In genomic region chr15:82849556-82850241, GRCh38 we compare ENCODE assay signal across 8 cellular contexts. TPM values are rescaled to one million over a fixed set of nuclear protein-coding genes. Genes with fewer than 3 reads are reported as not detected.
DNase-seq lines count a peak whose midpoint lies in the region; ATAC-seq, FAIRE-seq and TF ChIP-seq lines count a peak whose summit lies in the region.

No MANE protein-coding gene starts in this region.

- H3K36me3 ChIP-seq in GM12878 (ENCODE audit: control insufficient read depth in 2 of 2, insufficient read depth in 2 of 2, low read length in 1 of 2) (no peaks in the 10 kb centered on the region), iPS DF 6.9 (ENCODE audit: control insufficient read depth, insufficient read depth, low read length) (no peaks in the 10 kb centered on the region), sigmoid colon (no peaks in the 10 kb centered on the region)

- intact Hi-C loops in GM12878 (cut with micrococcal nuclease; ENCODE audit: unreplicated experiment) = loop anchor here (2.0 to 10.0 kb wide), 2 partner anchors 95 to 151 kb away; no protein-coding TSS in a partner anchor
- intact Hi-C loops in sigmoid colon (cut with DNase I) = loop anchor here (5.0 kb wide), 3 partner anchors 138 to 358 kb away; partner anchors contain the start of genes HDGFL3 and RAMAC

- FAIRE-seq in GM12878 (lab: Jason Lieb, UNC) = peak; percentile 91

- no peak overlapping the region for H3K9ac ChIP-seq in GM12878 (ENCODE audit: control insufficient read depth, insufficient read depth, low read length)

- H3K4me2 ChIP-seq in GM12878 (ENCODE audit: control insufficient read depth, insufficient read depth) = no peak overlapping the region

- CTCF ChIA-PET in GM12878 (lab: Yijun Ruan, JAX) = interaction anchor here (0.5 to 4.8 kb wide), 20 partner anchors 9 to 525 kb away, joined by 3 to 43 read pairs (median 4); partner anchors contain the start of genes C15orf40 and RAMAC

- TF ChIP-seq EP300 in GM12878 (IDR thresholded peaks at IDR 0.05; ENCODE audit: borderline replicate concordance in 1 of 2, control insufficient read depth in 1 of 2, low read depth in 2 of 2, low read length in 2 of 2) = no peak
- TF ChIP-seq EP300 in sigmoid colon (IDR thresholded peaks at IDR 0.05) = no peak

- H3K27ac ChIP-seq in GM12878 (ENCODE audit: control insufficient read depth, insufficient read depth) (no peak overlapping the region), iPS DF 6.9 (ENCODE audit: low read length) (no peak overlapping the region), sigmoid colon (peak overlapping the region in 3 of 4 donors; percentile 23 to 62 (median 47))

- H4K20me1 ChIP-seq in GM12878 (ENCODE audit: control insufficient read depth, insufficient read depth) = no peaks in the 10 kb centered on the region

- SMC1A ChIA-PET in GM12878 (lab: Charles Lee; ENCODE audit: uncharacterized antibody, unreplicated experiment) = interaction anchor here (1.0 to 2.3 kb wide), 7 partner anchors 39 to 162 kb away, joined by 3 to 16 read pairs (median 4); partner anchors contain the start of genes C15orf40, FSD2 and RAMAC

- H2AFZ ChIP-seq in GM12878 (ENCODE audit: control insufficient read depth, low read depth, low read length) = 0 out of 2 replicates have a peak overlapping the region, but pooled peaks have one; percentile 26

- POLR2A ChIA-PET in GM12878 (lab: Charles Lee) = interaction anchor here (0.7 kb wide), 1 partner anchor 136 kb away, joined by 3 read pairs; the partner anchor contains the start of gene RAMAC

- 53% methylated on average over 20 of the region's 20 CpGs for WGBS in GM12878 (ENCODE audit: insufficient coverage, insufficient replicate concordance, low lambda C conversion rate, missing lambda C conversion rate)
- WGBS in iPS DF 6.9 (ENCODE audit: insufficient coverage, insufficient read length) = no CpG with 5 or more reads among the region's 20 CpGs
- WGBS in sigmoid colon, 2 donors = 12 to 18% methylated on average over 20 of the region's 20 CpGs

- peak; percentile 78 for TF ChIP-seq RAD21 in GM12878 (IDR thresholded peaks at IDR 0.05; ENCODE audit: insufficient read depth, low read depth, low read length)

- in situ Hi-C loops in KBM-7 (cut with MboI; ENCODE audit: low pct_unique_long_range_greater_than_20kb, low sequenced_read_pairs) (loop anchor here (10.0 kb wide), 1 partner anchor 155 kb away; no protein-coding TSS in a partner anchor), GM12878 (cut with MboI) (no loop called here)

- H3K4me1 ChIP-seq in GM12878 (ENCODE audit: control insufficient read depth, insufficient read depth, low read length) (no peaks in the 10 kb centered on the region), iPS DF 6.9 (ENCODE audit: control insufficient read depth, insufficient read depth, low read length) (peaks cover 1% of the 10 kb centered on the region; the same call in 1 of the 2 replicates), sigmoid colon (peaks cover 0 to 15% (median 7%) of the 10 kb centered on the region in 4 donors)

- TF ChIP-seq POLR2A in GM12878 (IDR thresholded peaks at IDR 0.05; ENCODE audit: low read depth, low read length) = no peak
- TF ChIP-seq POLR2A in sigmoid colon (IDR thresholded peaks at IDR 0.05) = no peak

- no TSS peak for BruUV-seq in GM12878 (replicated peaks; lab: Mats Ljungman, UMichigan)

- peak; percentile 4 to 12 for DNase-seq in activated CD8-positive, alpha-beta memory T cell treated with anti-CD3 and anti-CD28 coated beads for 1 hour (ENCODE audit: extremely low read depth in 1 of 2, low read depth in 1 of 2)
- no peak for DNase-seq in activated CD8-positive, alpha-beta memory T cell treated with anti-CD3 and anti-CD28 coated beads for 24 hours
- DNase-seq in KBM-7 = peak; percentile 99
- peak; percentile 63 to 89 for DNase-seq in SHP77 (lab: John Stamatoyannopoulos, UW)
- DNase-seq in GM12878 (ENCODE audit: low read depth, low spot score) = no peak
- peak; percentile 88 for DNase-seq in iPS DF 6.9 (ENCODE audit: low read depth, low spot score)
- DNase-seq in sigmoid colon = peak; percentile 89
- no peak for DNase-seq in NCI-H345 treated with DMSO at 0.1 percent for 48 hours (lab: John Stamatoyannopoulos, UW; ENCODE audit: unreplicated experiment)

- TF ChIP-seq CTCF in GM12878 (IDR thresholded peaks at IDR 0.05 in 2 of 3, conservative IDR thresholded peaks at IDR 0.05 in 1 of 3; ENCODE audit: control insufficient read depth in 2 of 3, extremely low read depth in 1 of 3, insufficient read depth in 1 of 3, low read depth in 3 of 3, low read length in 3 of 3) (peak; percentile 64; a peak in 5 of 6 replicates), sigmoid colon (IDR thresholded peaks at IDR 0.05) (peak; percentile 62 to 67 (median 64))

- H3K27me3 ChIP-seq in GM12878 (replicated peaks in 1 of 2; ENCODE audit: control insufficient read depth in 2 of 2, insufficient read depth in 2 of 2, low read length in 1 of 2) = peaks cover 0 to 5% of the 10 kb centered on the region in 2 experiments; a peak in 1 of 4 replicates
- H3K27me3 ChIP-seq in iPS DF 6.9 (ENCODE audit: control insufficient read depth, insufficient read depth, low read length) = no peaks in the 10 kb centered on the region
- no peaks in the 10 kb centered on the region for H3K27me3 ChIP-seq in sigmoid colon

- RAD21 ChIA-PET in GM12878 (lab: Charles Lee; ENCODE audit: unreplicated experiment) = interaction anchor here (0.7 to 1.8 kb wide), 4 partner anchors 17 to 152 kb away, joined by 3 to 9 read pairs (median 4); no protein-coding TSS in a partner anchor

- H3K9me3 ChIP-seq in GM12878 (replicated peaks; ENCODE audit: control insufficient read depth, insufficient read depth, low read length) = no peaks in the 10 kb centered on the region
- H3K9me3 ChIP-seq in iPS DF 6.9 (ENCODE audit: control insufficient read depth, insufficient read depth, low read length) = no peaks in the 10 kb centered on the region
- no peaks in the 10 kb centered on the region for H3K9me3 ChIP-seq in sigmoid colon

- peak; percentile 82 for ATAC-seq in GM12878

- H3K79me2 ChIP-seq in GM12878 (ENCODE audit: control insufficient read depth, insufficient read depth, low read length) = no peaks in the 10 kb centered on the region

- no peak overlapping the region for H3K4me3 ChIP-seq in GM12878
- H3K4me3 ChIP-seq in iPS DF 6.9 (ENCODE audit: low read length) = no peak overlapping the region
- H3K4me3 ChIP-seq in sigmoid colon = peak overlapping the region in 2 of 4 donors; percentile 28 to 35

TF ChIP-seq in GM12878, 131 proteins besides CTCF, POLR2A, EP300 and RAD21 (continues in another document):
- TF ChIP-seq CHD2 (IDR thresholded peaks at IDR 0.05; ENCODE audit: borderline replicate concordance, low read depth, low read length) = 0 out of 2 replicates have a peak, but pooled peaks have one; percentile 15
- TF ChIP-seq MEF2B (IDR thresholded peaks at IDR 0.05; ENCODE audit: partially characterized antibody, poor library complexity, severe bottlenecking) = no peak
- TF ChIP-seq PKNOX1 (IDR thresholded peaks at IDR 0.05) = peak; percentile 79
- TF ChIP-seq EGR1 (IDR thresholded peaks at IDR 0.05; ENCODE audit: borderline replicate concordance in 1 of 2, low read depth in 2 of 2, low read length in 2 of 2) = no peak

RNA-seq across cellular contexts. Expression of gene WHAMM, which starts 40.3 kb away (rescaled TPM):
- 14.5 and 15.4 TPM in 2 replicates for total RNA-seq in GM12878 (2013; cell fraction: nucleolus; rRNA removed)
- total RNA-seq in GM12878 (2014; rRNA removed) (2.3 and 3.1 TPM in 2 replicates), GM12878 (2014; rRNA removed; fragmentation: Illumina TruSeq; extraction: Trizol) (2.2 and 2.3 TPM in 2 replicates), GM12878 (2021) (2.9 and 4.2 TPM in 2 replicates), sigmoid colon (10 to 100 TPM in 1 of 4 donors, 1 to 10 TPM in 3; 7.6 to 10.5 (median 9.0) TPM)
- 3.1 TPM for polyA plus RNA-seq in GM12878 (2011; ENCODE audit: low read depth)
- polyA plus RNA-seq in GM12878 (2011; rRNA removed) (6.5 and 6.7 TPM in 2 replicates), GM12878 (2014; fragmentation: Illumina TruSeq; extraction: Trizol) (3.0 and 8.2 TPM in 2 replicates), GM12878 (2014; fragmentation: Nextera tagmentation; extraction: Ambion mirVana) (1 to 10 TPM; 1.7 to 1.8 TPM), GM12878 (2014; rRNA removed) (3.0 and 3.3 TPM in 2 replicates), GM12878 (2016; fragmentation: Nextera tagmentation; extraction: Ambion mirVana) (1 to 10 TPM in 1 of 2 experiments, under 1 TPM in 1; 0.87 to 2.7 TPM), sigmoid colon (1 to 10 TPM; 4.4 to 6.3 (median 4.8) TPM)
- 5.1 and 5.2 TPM in 2 replicates for polyA plus RNA-seq in GM12878 (2011; cell fraction: cytosol; rRNA removed)
- polyA plus RNA-seq in GM12878 (2011; cell fraction: nucleus; rRNA removed) = 8.8 and 11.4 TPM in 2 replicates
- 4.2 and 5.0 TPM in 2 replicates for polyA plus RNA-seq in GM12878 (2012)
- polyA minus RNA-seq in GM12878 (2011; rRNA and poly(A)+ RNA removed) = 2.2 and 2.4 TPM in 2 replicates
- 2.3 and 2.5 TPM in 2 replicates for polyA minus RNA-seq in GM12878 (2011; cell fraction: cytosol; rRNA and poly(A)+ RNA removed)
- polyA minus RNA-seq in GM12878 (2011; cell fraction: nucleus; rRNA and poly(A)+ RNA removed) = 3.6 and 7.5 TPM in 2 replicates

RNA-seq across cellular contexts. Expression of gene FSD2, which starts 43.8 kb away (rescaled TPM):
- 0.15 TPM in 1 of 2 replicates, not detected in the other for total RNA-seq in GM12878 (2013; cell fraction: nucleolus; rRNA removed)
- total RNA-seq in GM12878 (2014; rRNA removed) (under 0.01 TPM in 1 of 2 replicates, not detected in the other), GM12878 (2014; rRNA removed; fragmentation: Illumina TruSeq; extraction: Trizol) (0.05 and 0.13 TPM in 2 replicates), GM12878 (2021) (not detected in 2 replicates), sigmoid colon (not detected)
- polyA plus RNA-seq in GM12878 (2011; ENCODE audit: low read depth) = not detected
- polyA plus RNA-seq in GM12878 (2011; rRNA removed) (0.01 TPM in 2 replicates), GM12878 (2014; fragmentation: Illumina TruSeq; extraction: Trizol) (0.07 and 0.78 TPM in 2 replicates), GM12878 (2014; fragmentation: Nextera tagmentation; extraction: Ambion mirVana) (under 1 TPM in 1 of 2 experiments, not detected in 1; 0.03 TPM), GM12878 (2014; rRNA removed) (0.18 TPM in 1 of 2 replicates, not detected in the other), GM12878 (2016; fragmentation: Nextera tagmentation; extraction: Ambion mirVana) (under 1 TPM; 0.35 to 0.39 TPM), sigmoid colon (not detected)
- polyA plus RNA-seq in GM12878 (2011; cell fraction: cytosol; rRNA removed) = not detected in 2 replicates
- polyA plus RNA-seq in GM12878 (2011; cell fraction: nucleus; rRNA removed) = 0.03 TPM in 2 replicates
- 0.04 TPM in 2 replicates for polyA plus RNA-seq in GM12878 (2012)
- 0.05 and 0.15 TPM in 2 replicates for polyA minus RNA-seq in GM12878 (2011; rRNA and poly(A)+ RNA removed)
- polyA minus RNA-seq in GM12878 (2011; cell fraction: cytosol; rRNA and poly(A)+ RNA removed) = not detected in 2 replicates
- polyA minus RNA-seq in GM12878 (2011; cell fraction: nucleus; rRNA and poly(A)+ RNA removed) = not detected in 2 replicates

Comparison
In these comparisons a context has a peak if more than half of its experiments do, and no peak if none do; other contexts are left out.
1. DNase-seq: peak in activated CD8-positive, alpha-beta memory T cell treated with anti-CD3 and anti-CD28 coated beads for 1 hour (2 of 2), KBM-7 (single experiment), SHP77 (2 of 2), iPS DF 6.9 (single experiment) and sigmoid colon (single experiment); none in activated CD8-positive, alpha-beta memory T cell treated with anti-CD3 and anti-CD28 coated beads for 24 hours (single experiment), GM12878 (single experiment) and NCI-H345 treated with DMSO at 0.1 percent for 48 hours (single experiment).
2. H3K27ac ChIP-seq: peak in sigmoid colon (3 of 4); none in GM12878 (single experiment) and iPS DF 6.9 (single experiment).